ENCODE assay signal across 19 cellular contexts in the genomic region with DNA sequence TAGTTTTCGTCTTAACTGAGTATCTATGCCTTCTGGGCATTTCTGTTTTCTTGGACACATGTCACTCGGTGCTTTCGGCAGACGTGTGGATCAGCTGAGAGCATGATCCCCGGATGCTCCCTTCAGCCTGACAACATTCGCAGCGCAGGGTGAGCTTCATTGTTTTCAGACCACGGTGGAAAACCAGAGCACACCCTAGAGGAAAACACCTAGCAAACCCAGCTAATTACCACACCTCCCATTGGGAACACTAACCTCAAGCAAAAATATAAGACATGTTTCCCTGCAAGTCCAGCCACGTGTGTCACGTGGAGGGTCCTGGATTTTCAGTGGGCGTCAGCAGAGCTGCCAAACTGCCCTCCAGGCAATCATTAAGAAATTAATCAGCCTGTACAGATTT. TPM values are rescaled to one million over a fixed set of nuclear protein-coding genes. Genes with fewer than 3 reads are reported as not detected.
DNase-seq lines count a peak whose midpoint lies in the region; ATAC-seq and TF ChIP-seq lines count a peak whose summit lies in the region.
"Had no signal": no experiment of that assay in that cellular context is flagged by ENCODE, and none has a peak within 500 bp of the region (broad histone marks: within the 10 kb centered on the region; RNA-seq: fewer than 3 reads in every experiment).

No MANE protein-coding gene starts in this region.

- no peaks in the 10 kb centered on the region for H3K36me3 Mint-ChIP-seq in WTC11

- no peaks in the 10 kb centered on the region for H3K27me3 ChIP-seq in H7 (ENCODE audit: control insufficient read depth, insufficient read depth, low read length)
- no peaks in the 10 kb centered on the region for H3K27me3 ChIP-seq in stomach
- H3K27me3 ChIP-seq: testis had no signal

- H3K9me3 ChIP-seq in stomach, result no peaks in the 10 kb centered on the region
- H3K9me3 ChIP-seq: testis had no signal

- ATAC-seq in WTC11, result peak; percentile 80
- ATAC-seq: left colon, Right ventricle myocardium inferior had no signal

- WGBS in stomach, 5 donors, result 66 to 79% (median 74%) methylated on average over 11 of the region's 11 CpGs

- H3K4me1 Mint-ChIP-seq in WTC11, result peaks cover 13% of the 10 kb centered on the region

- DNase-seq in D341Med (ENCODE audit: low spot score) (peak; percentile 58), H7 (peak; percentile 61), WTC11 (ENCODE audit: low spot score) (no peak), iPS-NIHi7 (ENCODE audit: extremely low spot score) (peak; percentile 61), stomach (no peak), ureter (ENCODE audit: low spot score) (no peak)
- DNase-seq in activated CD4-positive, CD25-positive, alpha-beta regulatory T cell treated with anti-CD3 and anti-CD28 coated beads, Interleukin-2, amount 50 U/mL, for 72 hours, result no peak
- DNase-seq: activated CD4-positive, CD25-positive, alpha-beta regulatory T cell; central memory CD4-positive, alpha-beta T cell; effector memory CD4-positive, alpha-beta T cell; hypothalamus; left colon; stimulated activated CD4-positive, alpha-beta T cell treated with anti-CD3 and anti-CD28 coated beads, Interleukin-4, amount 100 ng/mL, for 1 hour; stimulated activated CD8-positive, alpha-beta memory T cell treated with anti-CD3 and anti-CD28 coated beads, Interleukin-4, amount 100 ng/mL, for 48 hours; T-helper 2 cell; testis had no signal

- H3K4me3 ChIP-seq in H7 (ENCODE audit: insufficient read depth, low read depth, low read length) (no peak overlapping the region), stomach (no peak overlapping the region)
- H3K4me3 ChIP-seq: testis had no signal

- no peaks in the 10 kb centered on the region for H3K27me3 Mint-ChIP-seq in WTC11 (ENCODE audit: low read depth)

- no peak overlapping the region for H3K4me3 Mint-ChIP-seq in WTC11

- H3K4me1 ChIP-seq in stomach, result peaks cover 3 to 34% (median 16%) of the 10 kb centered on the region in 4 donors
- H3K4me1 ChIP-seq: testis had no signal

- peak overlapping the region; percentile 33; the same call in 1 of the 2 replicates for H3K27ac Mint-ChIP-seq in WTC11
- H3K27ac Mint-ChIP-seq: activated T-helper 2 cell treated with anti-CD3 and anti-CD28 coated beads, Interferon-gamma antibody, Interleukin-2, Interleukin-4, amounts not matched to agents 10 μg/mL and 5 μg/mL and 100 μg/mL, durations not matched to agents 14 hours and 24 hours and 36 hours had no signal

- no peaks in the 10 kb centered on the region for H3K36me3 ChIP-seq in H7 (replicated peaks; ENCODE audit: control insufficient read depth, insufficient read depth, low read length)
- no peaks in the 10 kb centered on the region for H3K36me3 ChIP-seq in stomach

- H3K9me3 Mint-ChIP-seq in WTC11, result no peaks in the 10 kb centered on the region
- H3K9me3 Mint-ChIP-seq: activated T-helper 2 cell treated with anti-CD3 and anti-CD28 coated beads, Interferon-gamma antibody, Interleukin-2, Interleukin-4, amounts not matched to agents 10 μg/mL and 5 μg/mL and 100 μg/mL, durations not matched to agents 14 hours and 24 hours and 36 hours had no signal

- intact Hi-C loops in stomach (cut with DNase I; ENCODE audit: low total_unique reads), result no loop called here

- TF ChIP-seq POLR2A in stomach (IDR thresholded peaks at IDR 0.05), result no peak

- TF ChIP-seq EP300 in stomach (IDR thresholded peaks at IDR 0.05), result no peak

- H3K27ac ChIP-seq in stomach, result no peak overlapping the region
- H3K27ac ChIP-seq: testis had no signal

- POLR2A ChIA-PET in WTC11 (lab: Charles Lee), result no interaction called here

- TF ChIP-seq CTCF in WTC11 (IDR thresholded peaks at IDR 0.05) (no peak), stomach (IDR thresholded peaks at IDR 0.05) (no peak)

- CTCF ChIA-PET in WTC11 (lab: Charles Lee), result interaction anchor here (0.7 to 2.1 kb wide), 9 partner anchors 8 to 545 kb away, joined by 3 to 15 read pairs (median 3); no protein-coding TSS in a partner anchor

TF ChIP-seq in WTC11, 78 proteins besides CTCF, POLR2A, EP300 and RAD21:
- no peak for TF ChIP-seq RORB (CRISPR knock-in tag; IDR thresholded peaks at IDR 0.05)

RNA-seq across cellular contexts. Expression of gene ANKRD29, which starts 31.0 kb away (rescaled TPM):
- 2.9 and 3.0 TPM in 2 replicates for total RNA-seq in H7 (2014; rRNA removed; shearing (Covaris generic))
- total RNA-seq in WTC11 (2021) (3.3 to 4.9 TPM (median 3.7 TPM) in 3 replicates), stomach (100 to 1,000 TPM in 1 of 5 donors, 10 to 100 TPM in 2, 1 to 10 TPM in 2; 1.2 to 150 (median 10.1) TPM), ureter (8.0 TPM)
- polyA plus RNA-seq in stomach, result 10 to 100 TPM in 2 of 3 donors, 1 to 10 TPM in 1; 8.2 to 16.5 (median 13.2) TPM
- total RNA-seq: activated T-helper 2 cell treated with anti-CD3 and anti-CD28 coated beads, Interferon-gamma antibody, Interleukin-2, Interleukin-4, amounts not matched to agents 10 μg/mL and 5 μg/mL and 100 μg/mL, durations not matched to agents 14 hours and 24 hours and 36 hours; osteocyte had no signal

RNA-seq across cellular contexts. Expression of gene NPC1, which starts 45.4 kb away (rescaled TPM):
- 18.1 and 20.9 TPM in 2 replicates for total RNA-seq in H7 (2014; rRNA removed; shearing (Covaris generic))
- 23.9 to 38.3 TPM (median 27.3 TPM) in 3 replicates for total RNA-seq in WTC11 (2021)
- 100 to 1,000 TPM in 1 of 5 donors, 10 to 100 TPM in 4; 58.0 to 219 (median 61.7) TPM for total RNA-seq in stomach
- polyA plus RNA-seq in stomach, result 10 to 100 TPM in 2 of 3 donors, 1 to 10 TPM in 1; 7.6 to 20.0 (median 11.9) TPM
- total RNA-seq in ureter, result 42.0 TPM

RNA-seq across cellular contexts. Expression of gene LAMA3, which starts 57.5 kb away (rescaled TPM):
- total RNA-seq in H7 (2014; rRNA removed; shearing (Covaris generic)), result 0.11 and 0.21 TPM in 2 replicates
- total RNA-seq in WTC11 (2021) (0.50 to 0.89 TPM (median 0.83 TPM) in 3 replicates), stomach (100 to 1,000 TPM in 2 of 5 donors, 10 to 100 TPM in 3; 11.6 to 182 (median 68.5) TPM), ureter (28.7 TPM)
- polyA plus RNA-seq in stomach, result 10 to 100 TPM in 1 of 3 donors, 1 to 10 TPM in 2; 4.3 to 11.3 (median 9.5) TPM
- total RNA-seq: activated T-helper 2 cell treated with anti-CD3 and anti-CD28 coated beads, Interferon-gamma antibody, Interleukin-2, Interleukin-4, amounts not matched to agents 10 μg/mL and 5 μg/mL and 100 μg/mL, durations not matched to agents 14 hours and 24 hours and 36 hours; osteocyte had no signal

Comparison
In these comparisons a context has a peak if more than half of its experiments do, and no peak if none do; other contexts are left out.
1. DNase-seq: peak in D341Med (single experiment), H7 (single experiment) and iPS-NIHi7 (single experiment); none in WTC11 (single experiment), activated CD4-positive, CD25-positive, alpha-beta regulatory T cell treated with anti-CD3 and anti-CD28 coated beads, Interleukin-2, amount 50 U/mL, for 72 hours (single experiment), stomach (single experiment) and ureter (single experiment).